Comparison of ENCODE assay signal across 10 cellular contexts in the genomic region with DNA sequence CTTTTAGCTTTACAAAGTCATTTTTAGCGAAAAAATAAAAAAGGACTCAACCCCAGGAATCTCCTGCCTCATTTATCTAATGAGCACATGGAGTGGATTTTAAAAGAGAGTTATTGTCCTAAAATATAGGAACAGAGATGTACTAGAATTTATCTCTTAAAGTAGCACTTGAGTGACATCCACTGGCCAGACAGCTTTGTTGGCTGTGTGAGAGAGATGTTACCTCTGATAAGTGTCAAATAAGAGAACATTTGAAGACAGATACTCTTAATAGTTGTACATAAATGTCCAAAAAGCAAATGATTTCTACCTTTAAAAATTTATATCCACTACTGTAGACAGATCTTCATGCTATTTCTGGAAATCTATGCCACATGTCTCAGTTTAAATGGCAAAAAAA. TPM values are rescaled to one million over a fixed set of nuclear protein-coding genes. Genes with fewer than 3 reads are reported as not detected.
DNase-seq lines count a peak whose midpoint lies in the region; ATAC-seq and TF ChIP-seq lines count a peak whose summit lies in the region.
"Had no signal": no experiment of that assay in that cellular context is flagged by ENCODE, and none has a peak within 500 bp of the region (broad histone marks: within the 10 kb centered on the region; RNA-seq: fewer than 3 reads in every experiment).

No MANE protein-coding gene starts in this region.

- intact Hi-C loops in heart right ventricle (cut with DNase I) = loop anchor here in 3 of 10 donors (2.0 to 5.0 kb wide), 3 partner anchors 61 to 252 kb away; a partner anchor contains a TSS
- intact Hi-C loops in CD14-positive monocyte (cut with micrococcal nuclease) = loop anchor here (5.0 kb wide), 2 partner anchors 127 to 132 kb away; no protein-coding TSS in a partner anchor
- intact Hi-C loops in natural killer cell (cut with micrococcal nuclease) = no loop called here

- H3K27me3 Mint-ChIP-seq in CD14-positive monocyte (ENCODE audit: low read depth in 3 of 3) (peaks cover 0 to 2% (median 2%) of the 10 kb centered on the region in 3 donors), natural killer cell (ENCODE audit: low read depth in 2 of 2) (no peaks in the 10 kb centered on the region)
- H3K27me3 Mint-ChIP-seq: activated CD8-positive, alpha-beta T cell treated with anti-CD3 and anti-CD28 coated beads for 36 hours had no signal

- ATAC-seq in heart right ventricle = peak in 3 of 8 donors; percentile 49 to 52 (median 51)
- ATAC-seq in natural killer cell = no peak
- ATAC-seq: activated CD8-positive, alpha-beta T cell treated with anti-CD3 and anti-CD28 coated beads for 36 hours had no signal

- POLR2A ChIA-PET in HEK293 (lab: Yijun Ruan, JAX) = no interaction called here
- POLR2A ChIA-PET in RWPE1 (lab: Yijun Ruan, JAX; ENCODE audit: low non-redundant PET) = interaction anchor here (0.6 kb wide), 1 partner anchor 68 kb away, joined by 11 read pairs; no protein-coding TSS in a partner anchor

- no peaks in the 10 kb centered on the region for H3K27me3 ChIP-seq in heart right ventricle
- H3K27me3 ChIP-seq: upper lobe of left lung had no signal

- CTCF ChIA-PET in HEK293 (lab: Yijun Ruan, JAX) = interaction anchor here (0.6 to 4.1 kb wide), 17 partner anchors 11 to 355 kb away, joined by 3 to 51 read pairs (median 4); a partner anchor contains a TSS
- CTCF ChIA-PET in RWPE1 (lab: Yijun Ruan, JAX) = interaction anchor here (0.6 to 1.5 kb wide), 7 partner anchors 12 to 1864 kb away, joined by 3 to 7 read pairs (median 4); no protein-coding TSS in a partner anchor

- whole genome bisulfite sequencing in heart right ventricle, 2 donors = 83 to 86% methylated on average over 1 of the region's 1 CpG

- H3K4me3 Mint-ChIP-seq in CD14-positive monocyte (no peak overlapping the region), natural killer cell (no peak overlapping the region)
- H3K4me3 Mint-ChIP-seq: activated CD8-positive, alpha-beta T cell treated with anti-CD3 and anti-CD28 coated beads for 36 hours had no signal

- no peak for TF ChIP-seq CTCF in HEK293 (tag by site-specific recombination; IDR thresholded peaks at IDR 0.05)
- peak; percentile 21; the same call in 1 of the 2 replicates for TF ChIP-seq CTCF in RWPE1 (conservative IDR thresholded peaks at IDR 0.05; ENCODE audit: low read depth)
- peak in 5 of 9 donors; percentile 39 to 56 (median 50) for TF ChIP-seq CTCF in heart right ventricle (IDR thresholded peaks at IDR 0.05)
- no peak for TF ChIP-seq CTCF in CD14-positive monocyte (IDR thresholded peaks at IDR 0.05)
- no peak for TF ChIP-seq CTCF in natural killer cell (IDR thresholded peaks at IDR 0.05)

- H3K9me3 ChIP-seq in HEK293 (ENCODE audit: control insufficient read depth, insufficient read depth, low read depth, low read length) (no peaks in the 10 kb centered on the region), heart right ventricle (peaks cover 0 to 14% (median under 1%) of the 10 kb centered on the region in 11 donors)

- H3K36me3 ChIP-seq in HEK293 (ENCODE audit: control insufficient read depth in 2 of 2, insufficient read depth in 1 of 2, low read length in 2 of 2) = no peaks in the 10 kb centered on the region
- H3K36me3 ChIP-seq in heart right ventricle = no peaks in the 10 kb centered on the region
- H3K36me3 ChIP-seq: upper lobe of left lung had no signal

- H3K27ac Mint-ChIP-seq in CD14-positive monocyte = no peak overlapping the region
- no peak overlapping the region for H3K27ac Mint-ChIP-seq in natural killer cell
- H3K27ac Mint-ChIP-seq: activated CD8-positive, alpha-beta T cell treated with anti-CD3 and anti-CD28 coated beads for 36 hours had no signal

- no peaks in the 10 kb centered on the region for H3K4me1 ChIP-seq in HEK293 (ENCODE audit: control insufficient read depth, insufficient read depth, low read length)
- peaks cover 0 to 11% (median 0%) of the 10 kb centered on the region in 9 donors for H3K4me1 ChIP-seq in heart right ventricle

- H3K36me3 Mint-ChIP-seq in CD14-positive monocyte (no peaks in the 10 kb centered on the region), natural killer cell (no peaks in the 10 kb centered on the region)

- H3K4me1 Mint-ChIP-seq in CD14-positive monocyte (peaks cover 5% of the 10 kb centered on the region), natural killer cell (peaks cover 4 to 5% of the 10 kb centered on the region in 2 donors)

- H3K9me3 Mint-ChIP-seq in CD14-positive monocyte (peaks cover 2 to 8% (median 6%) of the 10 kb centered on the region in 7 donors), natural killer cell (no peaks in the 10 kb centered on the region)

- H3K27ac ChIP-seq in HEK293 (ENCODE audit: extremely low read depth, low read depth, low read length) (no peak overlapping the region), RWPE1 (no peak overlapping the region), heart right ventricle (no peak overlapping the region)
- H3K27ac ChIP-seq: upper lobe of left lung had no signal

- DNase-seq in AML-193 (lab: John Stamatoyannopoulos, UW) = peak; percentile 60 to 69
- DNase-seq in RWPE1 (ENCODE audit: low spot score) = peak; percentile 28
- no peak for DNase-seq in heart right ventricle
- no peak for DNase-seq in effector CD8-positive, alpha-beta T cell (lab: John Stamatoyannopoulos, UW)
- no peak for DNase-seq in CD14-positive monocyte (ENCODE audit: low spot score)
- DNase-seq in SKM-1 treated with dmso at 0.1 percent for 144 hours (lab: John Stamatoyannopoulos, UW; ENCODE audit: unreplicated experiment) = no peak
- no peak for DNase-seq in natural killer cell
- DNase-seq: activated CD8-positive, alpha-beta T cell treated with anti-CD3 and anti-CD28 coated beads for 36 hours; upper lobe of left lung had no signal

- H3K4me3 ChIP-seq in HEK293 (ENCODE audit: low read depth, low read length) (no peak overlapping the region), heart right ventricle (no peak overlapping the region)
- H3K4me3 ChIP-seq: upper lobe of left lung had no signal

TF ChIP-seq in HEK293, 187 proteins besides CTCF, POLR2A, EP300 and RAD21:
- TF ChIP-seq ZNF654 (tag by site-specific recombination; IDR thresholded peaks at IDR 0.05; ENCODE audit: low read depth) (peak; percentile 55), ZBTB17 (tag by site-specific recombination; IDR thresholded peaks at IDR 0.05) (no peak), IKZF3 (tag by site-specific recombination; IDR thresholded peaks at IDR 0.05) (no peak)

RNA-seq across cellular contexts. Expression of a gene that starts 12.3 kb away (rescaled TPM):
- total RNA-seq in heart right ventricle = 10 to 100 TPM; 20.8 to 45.5 (median 23.9) TPM
- 10 to 100 TPM; 11.3 to 26.4 TPM for polyA plus RNA-seq in heart right ventricle
- 100 to 1,000 TPM; 225 to 262 TPM for polyA plus RNA-seq in CD14-positive monocyte
- 10 to 100 TPM; 27.3 to 37.3 (median 33.6) TPM for total RNA-seq in natural killer cell

RNA-seq across cellular contexts. Expression of a gene that starts 57.3 kb away (rescaled TPM):
- 10 to 100 TPM in 3 of 10 donors, 1 to 10 TPM in 4, under 1 TPM in 3; 0.32 to 99.0 (median 2.2) TPM for total RNA-seq in heart right ventricle
- 10 to 100 TPM in 1 of 2 donors, 1 to 10 TPM in 1; 5.4 to 23.3 TPM for polyA plus RNA-seq in heart right ventricle
- not detected for polyA plus RNA-seq in CD14-positive monocyte
- total RNA-seq in natural killer cell = not detected
- total RNA-seq: activated CD8-positive, alpha-beta T cell treated with anti-CD3 and anti-CD28 coated beads for 36 hours had no signal

Comparison
In these comparisons a context has a peak if more than half of its experiments do, and no peak if none do; other contexts are left out.
1. DNase-seq: peak in AML-193 (2 of 2) and RWPE1 (single experiment); none in heart right ventricle (0 of 2), effector CD8-positive, alpha-beta T cell (single experiment), CD14-positive monocyte (single experiment), SKM-1 treated with dmso at 0.1 percent for 144 hours (single experiment) and natural killer cell (single experiment).
2. CTCF ChIP-seq: peak in RWPE1 (single experiment) and heart right ventricle (5 of 9); none in HEK293 (single experiment), CD14-positive monocyte (single experiment) and natural killer cell (single experiment).